1 cellular context compared by ENCODE assay signal in the genomic region with DNA sequence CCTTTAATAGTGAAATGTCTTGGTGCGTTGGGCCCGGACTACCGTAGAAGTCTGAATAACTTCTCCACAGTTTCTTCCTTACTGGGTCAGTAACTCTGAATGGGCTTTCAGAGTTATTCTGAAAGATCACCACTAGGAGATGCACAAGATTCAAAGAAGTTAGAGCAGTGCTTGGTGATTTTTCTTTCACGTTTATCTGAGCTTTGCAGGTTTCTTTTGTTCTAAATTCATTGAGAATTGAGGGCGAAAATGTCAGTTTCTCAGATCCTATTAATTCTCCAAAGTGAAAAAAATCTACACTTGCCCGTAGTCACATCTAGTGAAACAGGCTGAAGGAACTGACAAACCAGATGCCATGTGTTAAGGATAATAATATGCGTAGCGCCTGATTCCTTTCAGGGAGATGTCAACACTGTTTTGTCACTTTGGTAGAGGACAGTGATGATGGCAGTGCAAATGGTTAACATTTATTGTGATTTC.
TF ChIP-seq lines count a peak whose summit lies in the region.

No MANE protein-coding gene starts in this region.

TF ChIP-seq in K562, 482 proteins besides CTCF, POLR2A, EP300 and RAD21 (continued from another document):
- TF ChIP-seq, protein P1, sequence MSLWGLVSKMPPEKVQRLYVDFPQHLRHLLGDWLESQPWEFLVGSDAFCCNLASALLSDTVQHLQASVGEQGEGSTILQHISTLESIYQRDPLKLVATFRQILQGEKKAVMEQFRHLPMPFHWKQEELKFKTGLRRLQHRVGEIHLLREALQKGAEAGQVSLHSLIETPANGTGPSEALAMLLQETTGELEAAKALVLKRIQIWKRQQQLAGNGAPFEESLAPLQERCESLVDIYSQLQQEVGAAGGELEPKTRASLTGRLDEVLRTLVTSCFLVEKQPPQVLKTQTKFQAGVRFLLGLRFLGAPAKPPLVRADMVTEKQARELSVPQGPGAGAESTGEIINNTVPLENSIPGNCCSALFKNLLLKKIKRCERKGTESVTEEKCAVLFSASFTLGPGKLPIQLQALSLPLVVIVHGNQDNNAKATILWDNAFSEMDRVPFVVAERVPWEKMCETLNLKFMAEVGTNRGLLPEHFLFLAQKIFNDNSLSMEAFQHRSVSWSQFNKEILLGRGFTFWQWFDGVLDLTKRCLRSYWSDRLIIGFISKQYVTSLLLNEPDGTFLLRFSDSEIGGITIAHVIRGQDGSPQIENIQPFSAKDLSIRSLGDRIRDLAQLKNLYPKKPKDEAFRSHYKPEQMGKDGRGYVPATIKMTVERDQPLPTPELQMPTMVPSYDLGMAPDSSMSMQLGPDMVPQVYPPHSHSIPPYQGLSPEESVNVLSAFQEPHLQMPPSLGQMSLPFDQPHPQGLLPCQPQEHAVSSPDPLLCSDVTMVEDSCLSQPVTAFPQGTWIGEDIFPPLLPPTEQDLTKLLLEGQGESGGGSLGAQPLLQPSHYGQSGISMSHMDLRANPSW (CRISPR knock-in tag; IDR thresholded peaks at IDR 0.05): no peak
- no peak for TF ChIP-seq ZEB2 (IDR thresholded peaks at IDR 0.05)
- TF ChIP-seq TCF3 (CRISPR knock-in tag; IDR thresholded peaks at IDR 0.05): peak; percentile 21; the same call in 1 of the 2 replicates
- TF ChIP-seq SRSF1 (IDR thresholded peaks at IDR 0.05; ENCODE audit: low read depth, low read length): no peak
- TF ChIP-seq FOXJ2 (tag; IDR thresholded peaks at IDR 0.05): no peak
- TF ChIP-seq HDGF (IDR thresholded peaks at IDR 0.05): no peak
- TF ChIP-seq KLF16 (IDR thresholded peaks at IDR 0.05): peak; percentile 49; the same call in 1 of the 2 replicates
- TF ChIP-seq DEAF1 (CRISPR knock-in tag; IDR thresholded peaks at IDR 0.05): peak; percentile 98
- TF ChIP-seq CSDE1 (IDR thresholded peaks at IDR 0.05): 0 out of 4 replicates have a peak, but pooled peaks of 1 of the 2 experiments have one; percentile 10
- peak; percentile 34; the same call in 1 of the 2 replicates for TF ChIP-seq MAFK (IDR thresholded peaks at IDR 0.05; ENCODE audit: low read length)
- TF ChIP-seq SMC3 (conservative IDR thresholded peaks at IDR 0.05; ENCODE audit: insufficient read depth, low read depth, low read length): peak; percentile 84
- TF ChIP-seq SAFB (IDR thresholded peaks at IDR 0.05; ENCODE audit: borderline replicate concordance, low read depth, low read length): no peak
- no peak for TF ChIP-seq ZBTB40 (IDR thresholded peaks at IDR 0.05)
- no peak for TF ChIP-seq ZBTB40 (CRISPR knock-in tag; IDR thresholded peaks at IDR 0.05)
